Comparison of ENCODE assay signal across 18 cellular contexts in genomic region chr16:66262253-66263167, GRCh38.
DNase-seq lines count a peak whose midpoint lies in the region; ATAC-seq, FAIRE-seq and TF ChIP-seq lines count a peak whose summit lies in the region.
"Had no signal": no experiment of that assay in that cellular context is flagged by ENCODE, and none has a peak within 500 bp of the region (broad histone marks: within the 10 kb centered on the region; RNA-seq: fewer than 3 reads in every experiment).

No MANE protein-coding gene starts in this region.

- H3K27me3 Mint-ChIP-seq in activated CD8-positive, alpha-beta memory T cell treated with anti-CD3 and anti-CD28 coated beads, Interleukin-2, amount 10 ng/mL, durations not matched to agents 7 days and 5 days = peaks cover 13% of the 10 kb centered on the region
- no peaks in the 10 kb centered on the region for H3K27me3 Mint-ChIP-seq in mesothelial cell of epicardium (ENCODE audit: low read depth)

- no peak overlapping the region for H3K4me3 Mint-ChIP-seq in activated CD8-positive, alpha-beta memory T cell treated with anti-CD3 and anti-CD28 coated beads, Interleukin-2, amount 10 ng/mL, durations not matched to agents 7 days and 5 days
- H3K4me3 Mint-ChIP-seq in mesothelial cell of epicardium = no peak overlapping the region
- H3K4me3 Mint-ChIP-seq: activated T-cell treated with anti-CD3 and anti-CD28 coated beads, Interleukin-2, amount 50 U/mL, for 4 hours; WTC11 had no signal

- no peak for FAIRE-seq in urothelium cell line (lab: Jason Lieb, UNC)
- FAIRE-seq: A549, kidney had no signal

- peak overlapping the region; percentile 61 for H3K27ac ChIP-seq in urinary bladder (ENCODE audit: low read depth)
- H3K27ac ChIP-seq: A549, dorsolateral prefrontal cortex had no signal

- 55% methylated on average over 11 of the region's 11 CpGs for WGBS in urinary bladder

- no peak for ATAC-seq in activated CD8-positive, alpha-beta memory T cell treated with anti-CD3 and anti-CD28 coated beads, Interleukin-2, amount 10 ng/mL, durations not matched to agents 7 days and 5 days
- ATAC-seq in GM21528 (IDR thresholded peaks at IDR 0.05; ENCODE audit: low FRiP score, unreplicated experiment) = no peak
- ATAC-seq: A549; activated T-cell treated with anti-CD3 and anti-CD28 coated beads, Interleukin-2, amount 50 U/mL, for 4 hours; WTC11 had no signal

- no peaks in the 10 kb centered on the region for H3K4me1 ChIP-seq in urinary bladder (ENCODE audit: insufficient read depth)
- H3K4me1 ChIP-seq: A549 had no signal

- H3K9me3 Mint-ChIP-seq in activated CD8-positive, alpha-beta memory T cell treated with anti-CD3 and anti-CD28 coated beads, Interleukin-2, amount 10 ng/mL, durations not matched to agents 7 days and 5 days (ENCODE audit: low read depth) = no peaks in the 10 kb centered on the region
- H3K9me3 Mint-ChIP-seq in mesothelial cell of epicardium = no peaks in the 10 kb centered on the region
- H3K9me3 Mint-ChIP-seq: activated T-cell treated with anti-CD3 and anti-CD28 coated beads, Interleukin-2, amount 50 U/mL, for 4 hours; WTC11 had no signal

- no peak overlapping the region for H3K4me3 ChIP-seq in urinary bladder (ENCODE audit: low read depth, low read length)
- H3K4me3 ChIP-seq: A549, dorsolateral prefrontal cortex had no signal

- H3K27ac Mint-ChIP-seq in activated CD8-positive, alpha-beta memory T cell treated with anti-CD3 and anti-CD28 coated beads, Interleukin-2, amount 10 ng/mL, durations not matched to agents 7 days and 5 days = no peak overlapping the region
- peak overlapping the region; percentile 37 for H3K27ac Mint-ChIP-seq in mesothelial cell of epicardium
- H3K27ac Mint-ChIP-seq: WTC11 had no signal

- peak; percentile 25 for DNase-seq in activated CD8-positive, alpha-beta memory T cell treated with anti-CD3 and anti-CD28 coated beads, Interleukin-2, amount 10 ng/mL, durations not matched to agents 7 days and 5 days
- no peak for DNase-seq in activated CD8-positive, alpha-beta memory T cell treated with anti-CD3 and anti-CD28 coated beads, Interleukin-2, amount 50 U/mL, for 4 hours
- DNase-seq in fibroblast of gingiva (ENCODE audit: low read depth) = peak; percentile 68
- DNase-seq in mesothelial cell of epicardium (ENCODE audit: low spot score in 2 of 2, unreplicated experiment in 2 of 2) = peak in 1 of 2 experiments; percentile 37
- no peak for DNase-seq in stimulated activated CD4-positive, alpha-beta T cell treated with anti-CD3 and anti-CD28 coated beads, Interleukin-15, amount 100 ng/mL, for 24 hours
- DNase-seq in urothelium cell line (ENCODE audit: low spot score) = no peak
- DNase-seq: activated T-cell treated with anti-CD3 and anti-CD28 coated beads, Interleukin-2, amount 50 U/mL, for 4 hours; amygdala; dorsolateral prefrontal cortex; kidney; NCI-H1092 treated with DMSO at 0.1 percent for 48 hours; NCI-H345; stimulated activated naive CD4-positive, alpha-beta T cell treated with Interleukin-2 at 50 U/mL for 16 hours; SW 1271 had no signal

- CTCF ChIA-PET in activated CD8-positive, alpha-beta memory T cell treated with anti-CD3 and anti-CD28 coated beads, Interleukin-2, amount 10 ng/mL, durations not matched to agents 7 days and 5 days (lab: Charles Lee) = interaction anchor here (1.6 kb wide), 1 partner anchor 9 kb away, joined by 8 read pairs; no protein-coding TSS in a partner anchor

- no peaks in the 10 kb centered on the region for H3K36me3 Mint-ChIP-seq in activated CD8-positive, alpha-beta memory T cell treated with anti-CD3 and anti-CD28 coated beads, Interleukin-2, amount 10 ng/mL, durations not matched to agents 7 days and 5 days
- no peaks in the 10 kb centered on the region for H3K36me3 Mint-ChIP-seq in mesothelial cell of epicardium
- H3K36me3 Mint-ChIP-seq: WTC11 had no signal

- no peak for TF ChIP-seq CTCF in mesothelial cell of epicardium (IDR thresholded peaks at IDR 0.05; ENCODE audit: unreplicated experiment)

- no peaks in the 10 kb centered on the region for H3K36me3 ChIP-seq in urinary bladder (ENCODE audit: insufficient read depth)

- H3K4me1 Mint-ChIP-seq in activated CD8-positive, alpha-beta memory T cell treated with anti-CD3 and anti-CD28 coated beads, Interleukin-2, amount 10 ng/mL, durations not matched to agents 7 days and 5 days = peaks cover 1% of the 10 kb centered on the region
- H3K4me1 Mint-ChIP-seq in mesothelial cell of epicardium = peaks cover 44% of the 10 kb centered on the region

Comparison
In these comparisons a context has a peak if more than half of its experiments do, and no peak if none do; other contexts are left out.
1. DNase-seq: peak in activated CD8-positive, alpha-beta memory T cell treated with anti-CD3 and anti-CD28 coated beads, Interleukin-2, amount 10 ng/mL, durations not matched to agents 7 days and 5 days (single experiment) and fibroblast of gingiva (single experiment); none in activated CD8-positive, alpha-beta memory T cell treated with anti-CD3 and anti-CD28 coated beads, Interleukin-2, amount 50 U/mL, for 4 hours (single experiment), stimulated activated CD4-positive, alpha-beta T cell treated with anti-CD3 and anti-CD28 coated beads, Interleukin-15, amount 100 ng/mL, for 24 hours (single experiment) and urothelium cell line (single experiment).